In genomic region chr2:46229134-46230063, GRCh38 we compare ENCODE assay signal across 8 cellular contexts.
DNase-seq lines count a peak whose midpoint lies in the region; ATAC-seq and TF ChIP-seq lines count a peak whose summit lies in the region.

No MANE protein-coding gene starts in this region.

- H3K36me3 Mint-ChIP-seq in activated T-cell treated with anti-CD3 and anti-CD28 coated beads, Interleukin-2, amount 50 U/mL, for 4 hours (ENCODE audit: insufficient read depth) = no peaks in the 10 kb centered on the region
- no peaks in the 10 kb centered on the region for H3K36me3 Mint-ChIP-seq in naive thymus-derived CD8-positive, alpha-beta T cell
- no peaks in the 10 kb centered on the region for H3K36me3 Mint-ChIP-seq in osteocyte (ENCODE audit: unreplicated experiment)

- no peak for DNase-seq in activated T-cell treated with anti-CD3 and anti-CD28 coated beads, Interleukin-2, amount 50 U/mL, for 4 hours
- DNase-seq in activated T-cell treated with anti-CD3 and anti-CD28 coated beads, Interleukin-2, amount 50 U/mL, for 1 hour = no peak
- peak; percentile 44 for DNase-seq in NOMO-1 treated with dmso at 0.1 percent for 144 hours (lab: John Stamatoyannopoulos, UW; ENCODE audit: unreplicated experiment)
- DNase-seq in iPS DF 19.7 (ENCODE audit: low read depth, low spot score) = peak; percentile 79
- DNase-seq in naive thymus-derived CD8-positive, alpha-beta T cell = no peak
- no peak for DNase-seq in osteocyte (ENCODE audit: extremely low spot score, unreplicated experiment)
- DNase-seq in NCI-H1092 (lab: John Stamatoyannopoulos, UW) = no peak

- H3K9me3 Mint-ChIP-seq in activated T-cell treated with anti-CD3 and anti-CD28 coated beads, Interleukin-2, amount 50 U/mL, for 4 hours = no peaks in the 10 kb centered on the region
- H3K9me3 Mint-ChIP-seq in naive thymus-derived CD8-positive, alpha-beta T cell = no peaks in the 10 kb centered on the region
- peaks cover 6% of the 10 kb centered on the region for H3K9me3 Mint-ChIP-seq in osteocyte (ENCODE audit: unreplicated experiment)

- peaks cover 47% of the 10 kb centered on the region for H3K4me1 Mint-ChIP-seq in activated T-cell treated with anti-CD3 and anti-CD28 coated beads, Interleukin-2, amount 50 U/mL, for 4 hours (ENCODE audit: low read depth)
- peaks cover 0 to 19% (median 4%) of the 10 kb centered on the region in 4 donors for H3K4me1 Mint-ChIP-seq in naive thymus-derived CD8-positive, alpha-beta T cell
- peaks cover 18% of the 10 kb centered on the region for H3K4me1 Mint-ChIP-seq in osteocyte (ENCODE audit: unreplicated experiment)

- H3K4me3 Mint-ChIP-seq in activated T-cell treated with anti-CD3 and anti-CD28 coated beads, Interleukin-2, amount 50 U/mL, for 4 hours = peak overlapping the region; percentile 9
- peak overlapping the region in 1 of 10 donors; percentile 16 for H3K4me3 Mint-ChIP-seq in naive thymus-derived CD8-positive, alpha-beta T cell
- H3K4me3 Mint-ChIP-seq in osteocyte (ENCODE audit: unreplicated experiment) = no peak overlapping the region

- peak; percentile 72 to 83 for ATAC-seq in activated T-cell treated with anti-CD3 and anti-CD28 coated beads, Interleukin-2, amount 50 U/mL, for 4 hours
- ATAC-seq in HG02642 (IDR thresholded peaks at IDR 0.05; ENCODE audit: poor library complexity, unreplicated experiment) = peak; percentile 70
- ATAC-seq in naive thymus-derived CD8-positive, alpha-beta T cell = no peak

- no peaks in the 10 kb centered on the region for H3K27me3 Mint-ChIP-seq in activated T-cell treated with anti-CD3 and anti-CD28 coated beads, Interleukin-2, amount 50 U/mL, for 4 hours (ENCODE audit: low read depth)
- no peaks in the 10 kb centered on the region for H3K27me3 Mint-ChIP-seq in naive thymus-derived CD8-positive, alpha-beta T cell
- peaks cover 7% of the 10 kb centered on the region for H3K27me3 Mint-ChIP-seq in osteocyte (ENCODE audit: unreplicated experiment)

- no peak for TF ChIP-seq CTCF in osteocyte (IDR thresholded peaks at IDR 0.05)

- H3K27ac Mint-ChIP-seq in naive thymus-derived CD8-positive, alpha-beta T cell = peak overlapping the region in 2 of 10 donors; percentile 67 to 77
- no peak overlapping the region for H3K27ac Mint-ChIP-seq in osteocyte (ENCODE audit: unreplicated experiment)

- POLR2A ChIA-PET in naive thymus-derived CD8-positive, alpha-beta T cell (lab: Charles Lee) = no interaction called here

Comparison
In these comparisons a context has a peak if more than half of its experiments do, and no peak if none do; other contexts are left out.
1. ATAC-seq: peak in activated T-cell treated with anti-CD3 and anti-CD28 coated beads, Interleukin-2, amount 50 U/mL, for 4 hours (2 of 2) and HG02642 (single experiment); none in naive thymus-derived CD8-positive, alpha-beta T cell (0 of 2).
2. DNase-seq: peak in NOMO-1 treated with dmso at 0.1 percent for 144 hours (single experiment) and iPS DF 19.7 (single experiment); none in activated T-cell treated with anti-CD3 and anti-CD28 coated beads, Interleukin-2, amount 50 U/mL, for 4 hours (single experiment), activated T-cell treated with anti-CD3 and anti-CD28 coated beads, Interleukin-2, amount 50 U/mL, for 1 hour (single experiment), naive thymus-derived CD8-positive, alpha-beta T cell (0 of 10), osteocyte (single experiment) and NCI-H1092 (single experiment).